ENCODE assay signal across 22 cellular contexts in genomic region chr2:108220942-108221541, GRCh38.
DNase-seq lines count a peak whose midpoint lies in the region; ATAC-seq lines count a peak whose summit lies in the region.
"Had no signal": no experiment of that assay in that cellular context is flagged by ENCODE, and none has a peak within 500 bp of the region (broad histone marks: within the 10 kb centered on the region; RNA-seq: fewer than 3 reads in every experiment).

No MANE protein-coding gene starts in this region.

- H3K9me3 Mint-ChIP-seq in stimulated activated effector memory CD8-positive, alpha-beta T cell treated with anti-CD3 and anti-CD28 coated beads, Interleukin-12 subunit alpha, Interleukin-12 subunit beta, amount 100 ng/mL, for 72 hours = peaks cover 12% of the 10 kb centered on the region

- H3K27ac Mint-ChIP-seq in stimulated activated effector memory CD8-positive, alpha-beta T cell treated with anti-CD3 and anti-CD28 coated beads, Interleukin-12 subunit alpha, Interleukin-12 subunit beta, amount 100 ng/mL, for 72 hours = no peak overlapping the region
- H3K27ac Mint-ChIP-seq: B cell, T-helper 17 cell had no signal

- no peaks in the 10 kb centered on the region for H3K4me1 Mint-ChIP-seq in stimulated activated effector memory CD8-positive, alpha-beta T cell treated with anti-CD3 and anti-CD28 coated beads, Interleukin-12 subunit alpha, Interleukin-12 subunit beta, amount 100 ng/mL, for 72 hours
- H3K4me1 Mint-ChIP-seq: B cell, neural crest cell, T-helper 17 cell had no signal

- peak; percentile 19 for ATAC-seq in stimulated activated effector memory CD8-positive, alpha-beta T cell treated with anti-CD3 and anti-CD28 coated beads, Interleukin-12 subunit alpha, Interleukin-12 subunit beta, amount 100 ng/mL, for 72 hours
- ATAC-seq in GM18870 (IDR thresholded peaks at IDR 0.05; ENCODE audit: unreplicated experiment) (no peak), GM21786 (IDR thresholded peaks at IDR 0.05; ENCODE audit: unreplicated experiment) (no peak)
- ATAC-seq: T-helper 17 cell had no signal

- DNase-seq in DMS 273 (lab: John Stamatoyannopoulos, UW; ENCODE audit: unreplicated experiment) (peak; percentile 20), DMS 273 treated with DMSO at 0.1 percent for 48 hours (lab: John Stamatoyannopoulos, UW) (no peak), amygdala (lab: John Stamatoyannopoulos, UW) (peak in 33 of 56 donors; percentile 7 to 77 (median 38)), hippocampal formation (lab: John Stamatoyannopoulos, UW) (peak; percentile 10), DMS153 treated with DMSO at 0.1 percent for 48 hours (lab: John Stamatoyannopoulos, UW; ENCODE audit: unreplicated experiment) (no peak)
- no peak for DNase-seq in stimulated activated effector memory CD8-positive, alpha-beta T cell treated with anti-CD3 and anti-CD28 coated beads, Interleukin-12 subunit alpha, Interleukin-12 subunit beta, amount 100 ng/mL, for 72 hours (ENCODE audit: low spot score in 2 of 2)
- DNase-seq: 8988T; activated CD4-positive, alpha-beta T cell treated with anti-CD3 and anti-CD28 coated beads, Interleukin-2, amount 50 U/mL, for 4 hours; activated naive CD4-positive, alpha-beta T cell treated with Interleukin-2 at 50 U/mL for 16 hours; Calu3; GDM1; Kasumi-1; kidney glomerular epithelial cell; NCI-H1105 treated with DMSO at 0.1 percent for 48 hours; PC-9; stimulated activated naive CD4-positive, alpha-beta T cell treated with Interleukin-2 at 50 U/mL for 16 hours; T-helper 17 cell; transverse colon had no signal

- H3K4me3 Mint-ChIP-seq in stimulated activated effector memory CD8-positive, alpha-beta T cell treated with anti-CD3 and anti-CD28 coated beads, Interleukin-12 subunit alpha, Interleukin-12 subunit beta, amount 100 ng/mL, for 72 hours = no peak overlapping the region
- H3K4me3 Mint-ChIP-seq: B cell, neural crest cell, T-helper 17 cell had no signal

- H3K36me3 Mint-ChIP-seq in stimulated activated effector memory CD8-positive, alpha-beta T cell treated with anti-CD3 and anti-CD28 coated beads, Interleukin-12 subunit alpha, Interleukin-12 subunit beta, amount 100 ng/mL, for 72 hours = no peaks in the 10 kb centered on the region

Comparison
In these comparisons a context has a peak if more than half of its experiments do, and no peak if none do; other contexts are left out.
1. DNase-seq: peak in DMS 273 (single experiment), amygdala (33 of 56) and hippocampal formation (2 of 2); none in DMS 273 treated with DMSO at 0.1 percent for 48 hours (single experiment), stimulated activated effector memory CD8-positive, alpha-beta T cell treated with anti-CD3 and anti-CD28 coated beads, Interleukin-12 subunit alpha, Interleukin-12 subunit beta, amount 100 ng/mL, for 72 hours (0 of 2) and DMS153 treated with DMSO at 0.1 percent for 48 hours (single experiment).